Comparison of ENCODE assay signal across 9 cellular contexts in genomic region chr12:110619534-110619953, GRCh38. TPM values are rescaled to one million over a fixed set of nuclear protein-coding genes. Genes with fewer than 3 reads are reported as not detected.
DNase-seq lines count a peak whose midpoint lies in the region; ATAC-seq and TF ChIP-seq lines count a peak whose summit lies in the region.
"Had no signal": no experiment of that assay in that cellular context is flagged by ENCODE, and none has a peak within 500 bp of the region (broad histone marks: within the 10 kb centered on the region; RNA-seq: fewer than 3 reads in every experiment).

No MANE protein-coding gene starts in this region.

- peak overlapping the region; percentile 79; the same call in 1 of the 2 replicates for H2AFZ ChIP-seq in Karpas-422 (ENCODE audit: low read length)

- H3K4me2 ChIP-seq in Karpas-422 (ENCODE audit: low read depth, low read length, poor library complexity, severe bottlenecking) = peak overlapping the region; percentile 80

- peak; percentile 77 for DNase-seq in GM06990 (ENCODE audit: extremely low read depth, insufficient read length)
- peak; percentile 48 for DNase-seq in GM20000 (ENCODE audit: low spot score)
- peak; percentile 77 for DNase-seq in Karpas-422
- no peak for DNase-seq in choroid plexus epithelial cell (ENCODE audit: low read depth)
- no peak for DNase-seq in SHP77 treated with DMSO at 0.1 percent for 48 hours (lab: John Stamatoyannopoulos, UW)
- no peak for DNase-seq in Kasumi-1 (lab: John Stamatoyannopoulos, UW)
- no peak for DNase-seq in NK-92 treated with Interleukin-12 subunit alpha and Interleukin-12 subunit beta, amount 100 ng/mL, for 24 hours (lab: John Stamatoyannopoulos, UW)
- DNase-seq: tibial artery had no signal

- no peaks in the 10 kb centered on the region for H3K9me3 ChIP-seq in Karpas-422 (ENCODE audit: low read length)
- H3K9me3 ChIP-seq: tibial artery had no signal

- ATAC-seq in GM21526 (IDR thresholded peaks at IDR 0.05; ENCODE audit: low FRiP score, unreplicated experiment) = no peak

- no peaks in the 10 kb centered on the region for H3K9me2 ChIP-seq in Karpas-422 (replicated peaks; ENCODE audit: insufficient read depth, low read length)

- H3K27ac ChIP-seq in Karpas-422 (ENCODE audit: low read length) = peak overlapping the region; percentile 83
- H3K27ac ChIP-seq: tibial artery had no signal

- H3K36me3 ChIP-seq in GM06990 (ENCODE audit: control insufficient read depth, insufficient read depth, low read length) (no peaks in the 10 kb centered on the region), Karpas-422 (ENCODE audit: insufficient read depth, low read length) (no peaks in the 10 kb centered on the region)

- H4K20me1 ChIP-seq in Karpas-422 (ENCODE audit: insufficient read depth, low read depth, low read length) = no peaks in the 10 kb centered on the region

- peak overlapping the region; percentile 36 for H3K4me3 ChIP-seq in GM06990 (replicated peaks; ENCODE audit: low read depth, low read length)
- H3K4me3 ChIP-seq in Karpas-422 (ENCODE audit: low read length) = peak overlapping the region; percentile 65
- H3K4me3 ChIP-seq in choroid plexus epithelial cell (ENCODE audit: low read depth, low read length) = no peak overlapping the region
- H3K4me3 ChIP-seq: tibial artery had no signal

- H3K9ac ChIP-seq in Karpas-422 (ENCODE audit: low read length) = peak overlapping the region; percentile 64

- no peaks in the 10 kb centered on the region for H3K79me2 ChIP-seq in Karpas-422 (ENCODE audit: low read length)

- TF ChIP-seq CTCF in GM06990 (IDR thresholded peaks at IDR 0.05; ENCODE audit: insufficient read depth, low read length, poor library complexity, severe bottlenecking) (peak; percentile 39), GM20000 (IDR thresholded peaks at IDR 0.05; ENCODE audit: extremely low read depth, missing control alignments) (no peak), choroid plexus epithelial cell (conservative IDR thresholded peaks at IDR 0.05; ENCODE audit: low read depth, low read length) (peak; percentile 28)

- H3K4me1 ChIP-seq in Karpas-422 (ENCODE audit: low read length) = peaks cover 48% of the 10 kb centered on the region

- H3K27me3 ChIP-seq in GM06990 (replicated peaks; ENCODE audit: control insufficient read depth, insufficient read depth, low read length) (no peaks in the 10 kb centered on the region), Karpas-422 (ENCODE audit: low read length) (no peaks in the 10 kb centered on the region)
- H3K27me3 ChIP-seq: tibial artery had no signal

RNA-seq across cellular contexts. Expression of gene TCTN1, which starts 5.6 kb away (rescaled TPM):
- 31.0 and 31.3 TPM in 2 replicates for total RNA-seq in Karpas-422 (2014; rRNA removed; shearing (Covaris generic); ENCODE audit: low replicate concordance)

RNA-seq across cellular contexts. Expression of gene PPTC7, which starts 36.4 kb away (rescaled TPM):
- 16.1 and 27.4 TPM in 2 replicates for total RNA-seq in Karpas-422 (2014; rRNA removed; shearing (Covaris generic); ENCODE audit: low replicate concordance)

Comparison
In these comparisons a context has a peak if more than half of its experiments do, and no peak if none do; other contexts are left out.
1. DNase-seq: peak in GM06990 (single experiment), GM20000 (single experiment) and Karpas-422 (single experiment); none in choroid plexus epithelial cell (single experiment), SHP77 treated with DMSO at 0.1 percent for 48 hours (single experiment), Kasumi-1 (0 of 2) and NK-92 treated with Interleukin-12 subunit alpha and Interleukin-12 subunit beta, amount 100 ng/mL, for 24 hours (single experiment).